Comparison of ENCODE assay signal across 28 cellular contexts in genomic region chr17:55225237-55225636, GRCh38.
"Had no signal": no experiment of that assay in that cellular context is flagged by ENCODE, and none has a peak within 500 bp of the region (broad histone marks: within the 10 kb centered on the region; RNA-seq: fewer than 3 reads in every experiment).

No MANE protein-coding gene starts in this region.

- H3K27ac Mint-ChIP-seq: natural killer cell; nephron; neural progenitor cell; progenitor cell of endocrine pancreas; stimulated activated effector memory CD8-positive, alpha-beta T cell treated with anti-CD3 and anti-CD28 coated beads, Interleukin-12 subunit alpha, Interleukin-12 subunit beta, amount 100 ng/mL, for 72 hours; stimulated activated naive B cell treated with anti-CD40 and anti-IgM and Interleukin-4, amounts not matched to agents 10 μg/mL and 1 μg/mL and 100 μg/mL, for 72 hours; stimulated activated naive CD8-positive, alpha-beta T cell treated with anti-CD3 and anti-CD28 coated beads, Interleukin-15, Interleukin-2, amounts not matched to agents 100 ng/mL and 50 ng/mL, for 24 hours had no signal

- H3K9ac ChIP-seq: neural progenitor cell, parathyroid adenoma had no signal

- H3K4me1 Mint-ChIP-seq: natural killer cell; nephron; stimulated activated effector memory CD8-positive, alpha-beta T cell treated with anti-CD3 and anti-CD28 coated beads, Interleukin-12 subunit alpha, Interleukin-12 subunit beta, amount 100 ng/mL, for 72 hours; stimulated activated naive B cell treated with anti-CD40 and anti-IgM and Interleukin-4, amounts not matched to agents 10 μg/mL and 1 μg/mL and 100 μg/mL, for 72 hours had no signal

- H3K27me3 ChIP-seq: neural progenitor cell, ovary, sigmoid colon, stomach, thyroid gland, tibial nerve, upper lobe of left lung, vagina had no signal

- DNase-seq: natural killer cell; occipital lobe; ovary; posterior cingulate gyrus; psoas muscle; right cardiac atrium; sigmoid colon; small intestine; stimulated activated CD4-positive, alpha-beta T cell treated with anti-CD3 and anti-CD28 coated beads, Interleukin-15, amount 100 ng/mL, for 24 hours; stimulated activated CD4-positive, alpha-beta T cell treated with anti-CD3 and anti-CD28 coated beads, Interleukin-2, amount 100 ng/mL, for 24 hours; stimulated activated CD4-positive, alpha-beta T cell treated with anti-CD3 and anti-CD28 coated beads, Interleukin-2, amount 100 ng/mL, for 48 hours; stimulated activated CD4-positive, alpha-beta T cell treated with anti-CD3 and anti-CD28 coated beads, Interleukin-4, amount 100 ng/mL, for 24 hours; stimulated activated naive B cell treated with anti-CD40 and anti-IgM and Interleukin-4, amounts not matched to agents 10 μg/mL and 1 μg/mL and 100 μg/mL, for 72 hours; stimulated activated naive CD4-positive, alpha-beta T cell treated with Interleukin-2 at 50 U/mL for 16 hours; stomach; thyroid gland; trophoblast cell; upper lobe of left lung had no signal

- H3K9me3 ChIP-seq: ovary, psoas muscle, sigmoid colon, stomach, thoracic aorta, thyroid gland, tibial nerve, upper lobe of left lung, vagina had no signal

- H3K9me3 Mint-ChIP-seq: natural killer cell; nephron; neural progenitor cell; stimulated activated effector memory CD8-positive, alpha-beta T cell treated with anti-CD3 and anti-CD28 coated beads, Interleukin-12 subunit alpha, Interleukin-12 subunit beta, amount 100 ng/mL, for 72 hours; stimulated activated naive B cell treated with anti-CD40 and anti-IgM and Interleukin-4, amounts not matched to agents 10 μg/mL and 1 μg/mL and 100 μg/mL, for 72 hours; stimulated activated naive CD8-positive, alpha-beta T cell treated with anti-CD3 and anti-CD28 coated beads, Interleukin-15, Interleukin-2, amounts not matched to agents 100 ng/mL and 50 ng/mL, for 24 hours had no signal

- H3K4me2 ChIP-seq: neural progenitor cell had no signal

- H3K4me3 ChIP-seq: neural progenitor cell, ovary, psoas muscle, sigmoid colon, stomach, thoracic aorta, thyroid gland, tibial nerve, upper lobe of left lung, vagina had no signal

- H3K4me1 ChIP-seq: neural progenitor cell, parathyroid adenoma, psoas muscle, sigmoid colon, stomach, thyroid gland, tibial nerve, upper lobe of left lung, vagina had no signal

- H2AFZ ChIP-seq: neural progenitor cell, parathyroid adenoma had no signal

- ATAC-seq: natural killer cell; psoas muscle; right cardiac atrium; stimulated activated effector memory CD8-positive, alpha-beta T cell treated with anti-CD3 and anti-CD28 coated beads, Interleukin-12 subunit alpha, Interleukin-12 subunit beta, amount 100 ng/mL, for 72 hours; stimulated activated naive B cell treated with anti-CD40 and anti-IgM and Interleukin-4, amounts not matched to agents 10 μg/mL and 1 μg/mL and 100 μg/mL, for 72 hours had no signal

- H3K36me3 Mint-ChIP-seq: natural killer cell; neural progenitor cell; stimulated activated effector memory CD8-positive, alpha-beta T cell treated with anti-CD3 and anti-CD28 coated beads, Interleukin-12 subunit alpha, Interleukin-12 subunit beta, amount 100 ng/mL, for 72 hours; stimulated activated naive B cell treated with anti-CD40 and anti-IgM and Interleukin-4, amounts not matched to agents 10 μg/mL and 1 μg/mL and 100 μg/mL, for 72 hours had no signal

- H3K27ac ChIP-seq: neural progenitor cell, ovary, parathyroid adenoma, psoas muscle, sigmoid colon, stomach, thoracic aorta, thyroid gland, tibial nerve, upper lobe of left lung, vagina had no signal

- H3K4me3 Mint-ChIP-seq: natural killer cell; nephron; neural progenitor cell; stimulated activated effector memory CD8-positive, alpha-beta T cell treated with anti-CD3 and anti-CD28 coated beads, Interleukin-12 subunit alpha, Interleukin-12 subunit beta, amount 100 ng/mL, for 72 hours; stimulated activated naive B cell treated with anti-CD40 and anti-IgM and Interleukin-4, amounts not matched to agents 10 μg/mL and 1 μg/mL and 100 μg/mL, for 72 hours; stimulated activated naive CD8-positive, alpha-beta T cell treated with anti-CD3 and anti-CD28 coated beads, Interleukin-15, Interleukin-2, amounts not matched to agents 100 ng/mL and 50 ng/mL, for 24 hours had no signal

- H3K79me2 ChIP-seq: parathyroid adenoma had no signal

- FAIRE-seq: small intestine, urothelium cell line had no signal

- H3K36me3 ChIP-seq: neural progenitor cell, ovary, sigmoid colon, stomach, thoracic aorta, thyroid gland, tibial nerve, upper lobe of left lung, vagina had no signal
